8 cellular contexts compared by ENCODE assay signal in genomic region chr22:50506611-50507420, GRCh38. TPM values are rescaled to one million over a fixed set of nuclear protein-coding genes. Genes with fewer than 3 reads are reported as not detected.
A peak's percentile ranks its signal among the peaks of the same experiment; 100 is the strongest.
DNase-seq lines count a peak whose midpoint lies in the region; ATAC-seq and TF ChIP-seq lines count a peak whose summit lies in the region.

No MANE protein-coding gene starts in this region.

- H3K4me1 ChIP-seq in Loucy (ENCODE audit: insufficient read depth, low read length, poor library complexity, severe bottlenecking), result peaks cover 12% of the 10 kb centered on the region
- peaks cover 0 to 16% of the 10 kb centered on the region in 2 donors for H3K4me1 ChIP-seq in breast epithelium
- peaks cover 0 to 10% (median 4%) of the 10 kb centered on the region in 4 donors for H3K4me1 ChIP-seq in right lobe of liver

- no peaks in the 10 kb centered on the region for H3K36me3 ChIP-seq in Loucy (ENCODE audit: insufficient read depth, low read length)
- no peaks in the 10 kb centered on the region for H3K36me3 ChIP-seq in breast epithelium
- peaks cover 0 to 17% (median 3%) of the 10 kb centered on the region in 4 donors for H3K36me3 ChIP-seq in right lobe of liver

- H3F3A ChIP-seq in Loucy (ENCODE audit: low read depth), result no peaks in the 10 kb centered on the region

- no peaks in the 10 kb centered on the region for H3K9me3 ChIP-seq in Loucy (ENCODE audit: insufficient read depth, low read depth, low read length)
- H3K9me3 ChIP-seq in breast epithelium, result no peaks in the 10 kb centered on the region
- no peaks in the 10 kb centered on the region for H3K9me3 ChIP-seq in right lobe of liver

- H3K4me3 Mint-ChIP-seq in type B pancreatic cell, result peak overlapping the region; percentile 93

- no peaks in the 10 kb centered on the region for H3K27me3 ChIP-seq in Loucy (ENCODE audit: insufficient read depth, low read length, poor library complexity, severe bottlenecking)
- no peaks in the 10 kb centered on the region for H3K27me3 ChIP-seq in breast epithelium
- H3K27me3 ChIP-seq in right lobe of liver, result no peaks in the 10 kb centered on the region

- H3K9ac ChIP-seq in Loucy (ENCODE audit: low read depth, low read length, poor library complexity, severe bottlenecking), result peak overlapping the region; percentile 95

- H3K4me1 Mint-ChIP-seq in type B pancreatic cell (ENCODE audit: unreplicated experiment), result peaks cover 9% of the 10 kb centered on the region

- no peaks in the 10 kb centered on the region for H3K9me3 Mint-ChIP-seq in type B pancreatic cell

- H3K27ac ChIP-seq in breast epithelium (peak overlapping the region; percentile 78 to 81), right lobe of liver (peak overlapping the region; percentile 47 to 69 (median 64))

- peak overlapping the region; percentile 88 for H3K4me2 ChIP-seq in Loucy (ENCODE audit: low read depth, low read length, poor library complexity, severe bottlenecking)

- H3K36me3 Mint-ChIP-seq in type B pancreatic cell, result no peaks in the 10 kb centered on the region

- TF ChIP-seq POLR2A in breast epithelium (IDR thresholded peaks at IDR 0.05) (no peak), right lobe of liver (IDR thresholded peaks at IDR 0.05) (no peak)

- TF ChIP-seq CTCF in Loucy (conservative IDR thresholded peaks at IDR 0.05; ENCODE audit: low read length), result no peak
- no peak for TF ChIP-seq CTCF in breast epithelium (IDR thresholded peaks at IDR 0.05)
- TF ChIP-seq CTCF in right lobe of liver (IDR thresholded peaks at IDR 0.05), result no peak
- no peak for TF ChIP-seq CTCF in type B pancreatic cell (conservative IDR thresholded peaks at IDR 0.05)

- peak overlapping the region; percentile 94 for H3K4me3 ChIP-seq in Loucy (ENCODE audit: low read length, poor library complexity, severe bottlenecking)
- peak overlapping the region; percentile 92 to 95 (median 93) for H3K4me3 ChIP-seq in breast epithelium
- H3K4me3 ChIP-seq in right lobe of liver, result peak overlapping the region; percentile 90 to 93 (median 93)

- peak overlapping the region; percentile 93 for H2AFZ ChIP-seq in Loucy (ENCODE audit: low read length)

- peak in 3 of 4 donors; percentile 0 to 8 (median 1) for ATAC-seq in right lobe of liver

- intact Hi-C loops in breast epithelium (cut with DNase I; ENCODE audit: low total_unique reads), result loop anchor here (1.0 to 10.0 kb wide), 2 partner anchors 12 to 252 kb away; partner anchors contain the start of gene HDAC10
- intact Hi-C loops in right lobe of liver (cut with DNase I), result no loop called here

- 3% methylated on average over 4 of the region's 21 CpGs for WGBS in right lobe of liver (ENCODE audit: insufficient coverage, low coverage, low lambda C conversion rate, missing lambda C conversion rate)

- H3K9me2 ChIP-seq in Loucy (replicated peaks; ENCODE audit: low read depth, low read length), result no peaks in the 10 kb centered on the region

- DNase-seq in NCI-H2107 treated with DMSO at 0.1 percent for 48 hours (lab: John Stamatoyannopoulos, UW; ENCODE audit: unreplicated experiment) (peak; percentile 65), NCI-H2107 (lab: John Stamatoyannopoulos, UW) (no peak), breast epithelium (ENCODE audit: low spot score in 2 of 2) (peak in 1 of 2 donors; percentile 46), right lobe of liver (peak in 1 of 3 donors; percentile 56), type B pancreatic cell (ENCODE audit: extremely low spot score, unreplicated experiment) (peak; percentile 71), NCI-H82 treated with DMSO at 0.1 percent for 48 hours (lab: John Stamatoyannopoulos, UW; ENCODE audit: unreplicated experiment) (no peak), OCI-M2 (lab: John Stamatoyannopoulos, UW; ENCODE audit: unreplicated experiment) (no peak)

- H3K79me2 ChIP-seq in Loucy (ENCODE audit: insufficient read depth, low read length), result peaks cover 58% of the 10 kb centered on the region

- H3K27ac Mint-ChIP-seq in type B pancreatic cell, result peak overlapping the region; percentile 84

- H4K20me1 ChIP-seq in Loucy (ENCODE audit: insufficient read depth, low read length, poor library complexity, severe bottlenecking), result peaks cover 10% of the 10 kb centered on the region

- no peaks in the 10 kb centered on the region for H3K27me3 Mint-ChIP-seq in type B pancreatic cell

RNA-seq across cellular contexts. Expression of gene LMF2, which starts 0.7 kb away (rescaled TPM):
- total RNA-seq in breast epithelium (10 to 100 TPM; 35.7 to 54.9 (median 39.5) TPM), right lobe of liver (10 to 100 TPM; 33.2 to 47.6 (median 41.7) TPM), type B pancreatic cell (ENCODE audit: low replicate concordance) (65.5 and 74.0 TPM in 2 replicates)

RNA-seq across cellular contexts. Expression of gene NCAPH2, which starts 1.2 kb away (rescaled TPM):
- total RNA-seq in breast epithelium (10 to 100 TPM; 25.9 to 48.2 (median 43.0) TPM), right lobe of liver (10 to 100 TPM; 11.4 to 17.3 (median 13.9) TPM), type B pancreatic cell (ENCODE audit: low replicate concordance) (60.0 and 75.2 TPM in 2 replicates)

RNA-seq across cellular contexts. Expression of gene SCO2, which starts 18.6 kb away (rescaled TPM):
- total RNA-seq in breast epithelium, result 1 to 10 TPM; 1.9 to 6.6 (median 4.3) TPM
- 1 to 10 TPM in 3 of 6 experiments, under 1 TPM in 1, not detected in 2; 0.80 to 4.2 (median 2.5) TPM for total RNA-seq in right lobe of liver
- 2.0 and 6.1 TPM in 2 replicates for total RNA-seq in type B pancreatic cell (ENCODE audit: low replicate concordance)

RNA-seq across cellular contexts. Expression of gene MIOX, which starts 20.2 kb away (rescaled TPM):
- total RNA-seq in breast epithelium (not detected), right lobe of liver (not detected), type B pancreatic cell (ENCODE audit: low replicate concordance) (1.2 TPM in 1 of 2 replicates, not detected in the other)

RNA-seq across cellular contexts. Expression of gene TYMP, which starts 23.0 kb away (rescaled TPM):
- total RNA-seq in breast epithelium, result 100 to 1,000 TPM in 1 of 3 donors, 10 to 100 TPM in 2; 44.6 to 115 (median 82.9) TPM
- 100 to 1,000 TPM in 3 of 6 experiments, 10 to 100 TPM in 3; 30.6 to 223 (median 88.2) TPM for total RNA-seq in right lobe of liver
- total RNA-seq in type B pancreatic cell (ENCODE audit: low replicate concordance), result 5.8 and 6.1 TPM in 2 replicates

Comparison
In these comparisons a context has a peak if more than half of its experiments do, and no peak if none do; other contexts are left out.
1. DNase-seq: peak in NCI-H2107 treated with DMSO at 0.1 percent for 48 hours (single experiment) and type B pancreatic cell (single experiment); none in NCI-H2107 (single experiment), NCI-H82 treated with DMSO at 0.1 percent for 48 hours (single experiment) and OCI-M2 (single experiment).
2. Peak in every context shown above with its lines, with median percentiles within 50 percentile points of each other: H3K4me3 ChIP-seq.